ENCODE assay signal across 1 cellular context in the genomic region with DNA sequence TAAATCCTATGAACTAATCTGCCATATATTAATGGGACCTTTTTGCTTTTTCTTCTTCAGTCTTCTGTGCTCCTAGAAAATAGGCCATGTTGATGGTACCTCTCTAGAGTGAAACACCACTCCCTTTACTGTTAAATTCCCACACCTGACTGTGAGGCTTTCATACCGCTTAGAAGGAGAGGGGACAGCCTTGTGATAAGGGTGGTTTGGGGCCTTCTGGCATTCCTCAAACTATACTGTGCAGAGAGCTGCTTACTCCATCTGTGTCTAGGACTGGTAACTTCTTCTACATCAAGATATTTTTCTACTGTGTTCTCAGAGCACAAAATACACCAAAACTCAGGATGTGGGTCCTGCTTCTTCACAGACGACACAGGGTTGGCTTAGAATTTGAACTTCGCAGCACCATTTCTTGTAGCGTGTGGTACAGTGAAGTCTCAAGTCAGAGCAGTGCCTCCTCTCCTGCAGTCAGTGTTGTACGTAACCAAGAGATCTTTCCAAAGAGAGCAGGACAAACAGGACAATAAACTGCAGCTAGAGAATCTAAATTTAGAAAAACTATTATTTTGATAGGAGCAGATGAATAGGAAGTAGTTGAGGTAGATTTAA.
TF ChIP-seq lines count a peak whose summit lies in the region.

No MANE protein-coding gene starts in this region.

TF ChIP-seq in WTC11, 78 proteins besides CTCF, POLR2A, EP300 and RAD21 (continued from another document):
- TF ChIP-seq, protein P1, sequence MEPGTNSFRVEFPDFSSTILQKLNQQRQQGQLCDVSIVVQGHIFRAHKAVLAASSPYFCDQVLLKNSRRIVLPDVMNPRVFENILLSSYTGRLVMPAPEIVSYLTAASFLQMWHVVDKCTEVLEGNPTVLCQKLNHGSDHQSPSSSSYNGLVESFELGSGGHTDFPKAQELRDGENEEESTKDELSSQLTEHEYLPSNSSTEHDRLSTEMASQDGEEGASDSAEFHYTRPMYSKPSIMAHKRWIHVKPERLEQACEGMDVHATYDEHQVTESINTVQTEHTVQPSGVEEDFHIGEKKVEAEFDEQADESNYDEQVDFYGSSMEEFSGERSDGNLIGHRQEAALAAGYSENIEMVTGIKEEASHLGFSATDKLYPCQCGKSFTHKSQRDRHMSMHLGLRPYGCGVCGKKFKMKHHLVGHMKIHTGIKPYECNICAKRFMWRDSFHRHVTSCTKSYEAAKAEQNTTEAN (CRISPR knock-in tag; IDR thresholded peaks at IDR 0.05) = no peak
- TF ChIP-seq NR2C2 (CRISPR knock-in tag; IDR thresholded peaks at IDR 0.05) (no peak), NFATC4 (CRISPR knock-in tag; IDR thresholded peaks at IDR 0.05) (no peak), ERG (CRISPR knock-in tag; IDR thresholded peaks at IDR 0.05) (no peak), USF2 (CRISPR knock-in tag; IDR thresholded peaks at IDR 0.05) (no peak), EMX1 (CRISPR knock-in tag; IDR thresholded peaks at IDR 0.05) (no peak), ZNF423 (CRISPR knock-in tag; IDR thresholded peaks at IDR 0.05) (no peak), NFE2L1 (CRISPR knock-in tag; IDR thresholded peaks at IDR 0.05) (no peak), CBFB (CRISPR knock-in tag; IDR thresholded peaks at IDR 0.05; ENCODE audit: low read depth) (no peak)
